Comparison of ENCODE assay signal across 8 cellular contexts in the genomic region with DNA sequence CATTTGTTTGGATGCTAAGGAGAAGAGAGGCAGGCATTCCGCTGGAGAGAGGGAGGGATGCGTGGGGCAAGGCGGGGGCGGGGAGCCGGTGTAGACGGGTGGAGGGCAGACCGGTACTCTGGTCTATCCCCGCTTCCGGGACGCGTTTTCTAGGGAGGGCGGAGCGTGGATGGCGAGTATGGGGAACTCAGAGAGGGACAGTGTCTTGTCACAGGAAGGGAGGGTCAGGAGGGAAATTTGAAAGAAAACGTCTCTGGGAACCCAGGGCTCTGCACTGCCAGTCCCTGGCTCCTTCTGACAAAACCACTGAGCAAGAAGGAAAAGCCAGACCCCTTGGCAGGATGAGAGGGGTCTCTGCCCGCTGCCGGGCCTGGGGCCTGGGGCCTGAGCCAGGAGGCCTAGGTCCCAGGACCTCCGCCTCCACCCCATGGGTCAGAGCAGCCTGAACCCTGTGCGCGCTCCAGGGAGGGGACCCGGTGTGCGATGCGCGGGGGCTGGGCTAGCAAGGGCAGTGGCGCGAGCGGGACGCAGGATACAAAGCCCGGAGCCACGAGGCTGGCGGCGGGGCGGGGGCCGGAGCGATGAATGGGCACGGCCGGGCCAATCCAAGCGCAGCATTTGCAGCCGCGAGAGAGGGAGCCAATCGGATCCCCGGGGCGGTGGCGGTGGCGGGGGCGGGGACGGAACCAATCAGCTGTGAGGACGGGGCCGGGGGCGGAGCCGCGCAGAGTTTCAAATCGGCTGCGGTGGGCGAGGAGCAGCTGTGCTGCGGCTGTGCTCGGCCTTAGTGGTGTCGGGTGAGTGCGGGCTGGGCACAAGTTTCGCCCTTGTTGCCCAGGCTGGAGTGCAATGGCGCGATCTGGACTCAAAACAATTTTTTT. TPM values are rescaled to one million over a fixed set of nuclear protein-coding genes. Genes with fewer than 3 reads are reported as not detected.
A peak's percentile ranks its signal among the peaks of the same experiment; 100 is the strongest.
DNase-seq lines count a peak whose midpoint lies in the region; ATAC-seq, FAIRE-seq and TF ChIP-seq lines count a peak whose summit lies in the region.

A gene with protein sequence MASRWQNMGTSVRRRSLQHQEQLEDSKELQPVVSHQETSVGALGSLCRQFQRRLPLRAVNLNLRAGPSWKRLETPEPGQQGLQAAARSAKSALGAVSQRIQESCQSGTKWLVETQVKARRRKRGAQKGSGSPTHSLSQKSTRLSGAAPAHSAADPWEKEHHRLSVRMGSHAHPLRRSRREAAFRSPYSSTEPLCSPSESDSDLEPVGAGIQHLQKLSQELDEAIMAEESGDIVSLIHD (plus strand): TSS at position 764 of the 881 bp plus-strand sequence. CDS start 656 bp downstream, outside the sequence.

- FAIRE-seq in urothelium cell line (lab: Jason Lieb, UNC), result peak; percentile 85

- 0 to 1% (median 0%) methylated on average over 61 to 62 of the region's 62 CpGs for WGBS in psoas muscle, 3 donors

- H3K27me3 Mint-ChIP-seq in T-helper 17 cell, result peaks cover 24% of the 10 kb centered on the region

- peaks cover 11% of the 10 kb centered on the region for H3K4me1 Mint-ChIP-seq in T-helper 17 cell

- peak; percentile 74 for ATAC-seq in HG02623 (IDR thresholded peaks at IDR 0.05; ENCODE audit: unreplicated experiment)
- ATAC-seq in T-helper 17 cell, result peak; percentile 99
- ATAC-seq in left ventricle myocardium superior, result peak; percentile 100
- ATAC-seq in psoas muscle, result peak; percentile 99 to 100 (median 100)

- no peaks in the 10 kb centered on the region for H3K4me1 ChIP-seq in psoas muscle

- H3K4me3 Mint-ChIP-seq in T-helper 17 cell, result peak within 1 kb of the TSS; percentile 97

- no peaks in the 10 kb centered on the region for H3K36me3 ChIP-seq in psoas muscle (ENCODE audit: insufficient read depth in 1 of 2, low read depth in 1 of 2)

- H3K36me3 Mint-ChIP-seq in T-helper 17 cell (ENCODE audit: low read depth), result peaks cover 2% of the 10 kb centered on the region

- H3K27ac ChIP-seq in psoas muscle, result no peak within 1 kb of the TSS

- intact Hi-C loops in left ventricle myocardium superior (cut with micrococcal nuclease) (no loop called here), psoas muscle (cut with DNase I) (no loop called here)

- peak within 1 kb of the TSS; percentile 60 for H3K27ac Mint-ChIP-seq in T-helper 17 cell

- DNase-seq in GM10266 (ENCODE audit: extremely low spot score) (peak; percentile 95), NCI-H1417 (lab: John Stamatoyannopoulos, UW) (peak; percentile 90 to 95 (median 91)), T-helper 17 cell (peak; percentile 80 to 87 (median 86)), amygdala (lab: John Stamatoyannopoulos, UW) (peak; percentile 55 to 96 (median 88)), left ventricle myocardium superior (peak; percentile 96), psoas muscle (peak; percentile 96), urothelium cell line (ENCODE audit: low spot score) (peak; percentile 96)

- H3K9me3 ChIP-seq in T-helper 17 cell (ENCODE audit: control insufficient read depth, low read length, poor library complexity, severe bottlenecking), result no peaks in the 10 kb centered on the region
- H3K9me3 ChIP-seq in psoas muscle, result no peaks in the 10 kb centered on the region

- H3K27me3 ChIP-seq in psoas muscle (ENCODE audit: insufficient read depth in 3 of 3, low read length in 2 of 3), result peaks cover 0 to 21% (median 0%) of the 10 kb centered on the region in 3 donors

- H3K4me3 ChIP-seq in psoas muscle, result peak within 1 kb of the TSS; percentile 67

- TF ChIP-seq CTCF in GM10266 (IDR thresholded peaks at IDR 0.05; ENCODE audit: control insufficient read depth, insufficient read depth, low read depth, missing control alignments) (no peak), psoas muscle (IDR thresholded peaks at IDR 0.05) (no peak)

RNA-seq across cellular contexts. Expression of the gene that starts here (rescaled TPM):
- total RNA-seq in T-helper 17 cell (not detected), left ventricle myocardium superior (not detected), psoas muscle (under 1 TPM in 1 of 4 donors, not detected in 3; 0.38 TPM)
- polyA plus RNA-seq in psoas muscle, result under 1 TPM in 2 of 3 donors, not detected in 1; 0.18 to 0.21 TPM

Comparison
In these comparisons a context has a peak if more than half of its experiments do, and no peak if none do; other contexts are left out.
1. Peak in DNase-seq and ATAC-seq in T-helper 17 cell; RNA of the gene not detected or under 1 TPM.
2. Peak in DNase-seq and ATAC-seq in left ventricle myocardium superior; RNA of the gene not detected or under 1 TPM.
3. Peak in DNase-seq, ATAC-seq and H3K4me3 ChIP-seq in psoas muscle; RNA of the gene not detected or under 1 TPM.